In the genomic region with DNA sequence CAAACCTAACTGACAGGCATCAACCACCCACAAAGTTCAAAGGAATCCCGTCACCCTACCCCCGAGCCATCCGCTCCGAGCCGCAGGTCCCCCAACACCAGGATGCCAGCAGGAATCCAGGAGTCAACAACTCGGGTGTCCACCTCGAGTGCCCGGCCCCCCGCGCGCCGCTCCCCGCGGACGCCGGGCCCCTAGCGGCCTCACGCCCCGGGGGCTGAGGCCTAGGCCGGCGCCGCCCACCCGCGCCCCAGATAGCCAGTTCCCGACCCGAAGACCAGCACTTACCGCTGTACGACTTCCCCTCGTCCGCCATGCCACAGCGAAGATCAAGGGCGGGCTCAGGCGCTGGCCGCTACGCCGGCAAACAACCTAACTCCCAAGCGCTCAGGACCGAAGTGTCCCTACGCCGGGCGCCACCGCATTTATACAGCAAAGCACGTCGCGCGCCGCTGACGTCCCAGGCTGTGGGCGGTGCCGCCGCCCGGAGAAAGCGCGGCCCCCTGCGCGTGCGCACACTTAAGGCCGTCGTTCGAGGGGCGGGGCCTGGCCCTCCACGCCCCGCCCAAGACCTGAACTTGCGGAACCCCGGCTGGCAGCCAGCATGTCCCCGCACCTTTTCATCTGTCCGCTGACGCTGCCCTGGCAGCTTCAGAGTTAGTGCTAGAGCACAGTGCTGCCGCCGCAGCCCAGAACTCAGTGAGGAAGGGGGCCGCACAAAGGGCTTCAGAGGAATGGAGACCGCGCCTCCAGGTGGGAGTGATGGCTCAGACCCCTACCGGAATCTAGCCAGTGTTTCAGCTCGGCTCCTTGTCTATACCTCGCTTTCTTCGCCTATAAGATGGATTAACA, we compare ENCODE assay signal across 8 cellular contexts. TPM values are rescaled to one million over a fixed set of nuclear protein-coding genes. Genes with fewer than 3 reads are reported as not detected.
A peak's percentile ranks its signal among the peaks of the same experiment; 100 is the strongest.
DNase-seq lines count a peak whose midpoint lies in the region; FAIRE-seq and TF ChIP-seq lines count a peak whose summit lies in the region.

A gene (minus strand): TSS at position 397 of the 849 bp plus-strand sequence. CDS start 84 bp downstream, at position 313.

- TF ChIP-seq POLR2A in stomach (IDR thresholded peaks at IDR 0.05): peak in 2 of 4 donors; percentile 95 to 97

- H3K27ac ChIP-seq in H9 (ENCODE audit: insufficient read length, low read depth, low read length) (no peak within 1 kb of the TSS), stomach (peak within 1 kb of the TSS; percentile 90 to 97 (median 92))

- H2BK12ac ChIP-seq in H9 (ENCODE audit: insufficient read length, low read depth, low read length): no peak within 1 kb of the TSS

- H3K27ac Mint-ChIP-seq in H9 (peak within 1 kb of the TSS; percentile 96 to 98 (median 97); a peak in 6 of 7 replicates), neural crest cell (ENCODE audit: unreplicated experiment) (peak within 1 kb of the TSS; percentile 98)

- H4K8ac ChIP-seq in H9 (replicated peaks; ENCODE audit: insufficient read length, low read depth, low read length): no peak within 1 kb of the TSS

- peaks cover 9% of the 10 kb centered on the region for H3K23me2 ChIP-seq in H9 (ENCODE audit: insufficient read length, low read depth, low read length, poor library complexity, severe bottlenecking)

- H2BK5ac ChIP-seq in H9 (ENCODE audit: insufficient read length, low read length): no peak within 1 kb of the TSS

- no peak within 1 kb of the TSS for H4K91ac ChIP-seq in H9 (ENCODE audit: insufficient read length, low read depth, low read length)

- H3K9me3 Mint-ChIP-seq in H9 (no peaks in the 10 kb centered on the region), neural crest cell (no peaks in the 10 kb centered on the region)

- H3K36me3 Mint-ChIP-seq in H9 (ENCODE audit: insufficient read depth in 1 of 3, low read depth in 3 of 3) (peaks cover 23 to 41% (median 31%) of the 10 kb centered on the region in 3 experiments; a peak in 6 of 7 replicates), neural crest cell (ENCODE audit: low read depth) (peaks cover 14% of the 10 kb centered on the region)

- no peak within 1 kb of the TSS for H3K56ac ChIP-seq in H9 (ENCODE audit: insufficient read length, low read depth, low read length)

- H2AK5ac ChIP-seq in H9 (ENCODE audit: insufficient read length, low read length): no peak within 1 kb of the TSS

- H2BK120ac ChIP-seq in H9 (ENCODE audit: low read depth, low read length, poor library complexity, severe bottlenecking): no peak within 1 kb of the TSS

- DNase-seq in H9: peak; percentile 94
- peak; percentile 87 for DNase-seq in MG63
- peak; percentile 83 to 90 for DNase-seq in SHP77 (lab: John Stamatoyannopoulos, UW)
- DNase-seq in activated effector memory CD4-positive, alpha-beta T cell treated with Interleukin-2 at 50 U/mL for 16 hours: peak; percentile 94
- peak; percentile 93 for DNase-seq in fibroblast of the conjunctiva (ENCODE audit: low read depth)
- peak; percentile 99 for DNase-seq in neural crest cell (ENCODE audit: low read depth, low spot score)
- peak; percentile 97 for DNase-seq in stomach

- H3K4me3 ChIP-seq in MG63 (peak within 1 kb of the TSS; percentile 77), stomach (peak within 1 kb of the TSS; percentile 65 to 97 (median 92))

- peaks cover 37% of the 10 kb centered on the region for H3K36me3 ChIP-seq in MG63
- H3K36me3 ChIP-seq in stomach: peaks cover 30 to 45% (median 42%) of the 10 kb centered on the region in 4 donors

- H3K4me3 Mint-ChIP-seq in H9 (peak within 1 kb of the TSS; percentile 96 to 99), neural crest cell (peak within 1 kb of the TSS; percentile 100)

- peak; percentile 84 for FAIRE-seq in G401.6 (lab: Jason Lieb, UNC)

- H3K27me3 Mint-ChIP-seq in H9 (ENCODE audit: low read depth) (no peaks in the 10 kb centered on the region; the same call in 1 of the 2 replicates), neural crest cell (ENCODE audit: low read depth) (peaks cover 2% of the 10 kb centered on the region)

- no peak within 1 kb of the TSS for H3K4ac ChIP-seq in H9 (ENCODE audit: low read depth, low read length)

- H4K5ac ChIP-seq in H9 (ENCODE audit: insufficient read length, low read depth, low read length): no peak within 1 kb of the TSS

- H3K23ac ChIP-seq in H9 (ENCODE audit: insufficient read length, low read depth, low read length): no peak within 1 kb of the TSS

- intact Hi-C loops in stomach (cut with DNase I; ENCODE audit: low total_unique reads): no loop called here

- peaks cover 2% of the 10 kb centered on the region for H3K79me1 ChIP-seq in H9 (ENCODE audit: insufficient read depth, low read depth, low read length, poor library complexity, severe bottlenecking)

- H3K4me2 ChIP-seq in H9 (ENCODE audit: insufficient read depth, insufficient read length, low read length): peak within 1 kb of the TSS; percentile 74

- TF ChIP-seq CTCF in H9 (conservative IDR thresholded peaks at IDR 0.05): no peak; the same call in 2 of the 3 replicates
- peak; percentile 49 for TF ChIP-seq CTCF in neural crest cell (conservative IDR thresholded peaks at IDR 0.05)
- peak in 2 of 7 experiments; percentile 9 to 13 for TF ChIP-seq CTCF in stomach (IDR thresholded peaks at IDR 0.05)

- no peak within 1 kb of the TSS for H3T11ph ChIP-seq in H9 (ENCODE audit: low read length)

- H3K14ac ChIP-seq in H9 (ENCODE audit: insufficient read depth, low read length): no peak within 1 kb of the TSS

- H2BK20ac ChIP-seq in H9 (ENCODE audit: low read depth, low read length, poor library complexity, severe bottlenecking): no peak within 1 kb of the TSS

- H3K27me3 ChIP-seq in H9 (ENCODE audit: insufficient read depth, low read length): no peaks in the 10 kb centered on the region
- H3K27me3 ChIP-seq in MG63: no peaks in the 10 kb centered on the region
- no peaks in the 10 kb centered on the region for H3K27me3 ChIP-seq in stomach

- no peak within 1 kb of the TSS for H2BK15ac ChIP-seq in H9 (ENCODE audit: low read depth, low read length)

- H2AFZ ChIP-seq in H9 (ENCODE audit: low read length): no peak within 1 kb of the TSS

- H3K18ac ChIP-seq in H9 (ENCODE audit: insufficient read length, low read depth, low read length): peak within 1 kb of the TSS; percentile 2

- no peaks in the 10 kb centered on the region for H3K4me1 ChIP-seq in H9 (ENCODE audit: insufficient read depth, low read length)
- H3K4me1 ChIP-seq in stomach: peaks cover 15 to 45% (median 32%) of the 10 kb centered on the region in 4 donors

- H3K4me1 Mint-ChIP-seq in H9: peaks cover 19 to 20% of the 10 kb centered on the region in 2 experiments
- H3K4me1 Mint-ChIP-seq in neural crest cell: peaks cover 33% of the 10 kb centered on the region

- peak within 1 kb of the TSS; percentile 54 for H3K9ac ChIP-seq in H9 (ENCODE audit: extremely low read depth, insufficient read length, low read length)

- H3K79me2 ChIP-seq in H9 (ENCODE audit: insufficient read depth, low read length): peaks cover 6% of the 10 kb centered on the region; the same call in 1 of the 2 replicates

- WGBS in H9 (ENCODE audit: extremely low coverage, insufficient read length, low lambda C conversion rate): no CpG with 5 or more reads among the region's 77 CpGs
- 0 to 2% (median 1%) methylated on average over 16 to 77 of the region's 77 CpGs for WGBS in stomach, 5 donors

- H4K20me1 ChIP-seq in H9 (ENCODE audit: control insufficient read depth, insufficient read depth, insufficient read length): no peaks in the 10 kb centered on the region

- TF ChIP-seq EP300 in stomach (IDR thresholded peaks at IDR 0.05): no peak

- no peaks in the 10 kb centered on the region for H3K9me3 ChIP-seq in H9 (ENCODE audit: control insufficient read depth, low read depth, low read length)
- no peaks in the 10 kb centered on the region for H3K9me3 ChIP-seq in MG63
- H3K9me3 ChIP-seq in stomach: no peaks in the 10 kb centered on the region

RNA-seq across cellular contexts. Expression of the gene that starts here (rescaled TPM):
- 65.5 and 69.0 TPM in 2 replicates for total RNA-seq in H9 (2021)
- 5.4 and 15.6 TPM in 2 replicates for total RNA-seq in MG63 (2014; rRNA removed; shearing (Covaris generic); ENCODE audit: low replicate concordance)
- total RNA-seq in neural crest cell: 86.6 and 88.1 TPM in 2 replicates
- total RNA-seq in stomach: 10 to 100 TPM; 30.7 to 83.5 (median 56.5) TPM
- 100 to 1,000 TPM in 1 of 3 donors, 10 to 100 TPM in 2; 23.5 to 138 (median 49.6) TPM for polyA plus RNA-seq in stomach
